Comparison of ENCODE assay signal across 8 cellular contexts in genomic region chr10:72692057-72692891, GRCh38. TPM values are rescaled to one million over a fixed set of nuclear protein-coding genes. Genes with fewer than 3 reads are reported as not detected.
DNase-seq lines count a peak whose midpoint lies in the region; ATAC-seq and TF ChIP-seq lines count a peak whose summit lies in the region.

Gene MCU (plus strand): TSS chr10:72692143. CDS start chr10:72692152, 9 bp downstream.

- no peak for TF ChIP-seq EP300 in upper lobe of left lung (IDR thresholded peaks at IDR 0.05)

- H3K9me3 ChIP-seq in KOPT-K1 (ENCODE audit: insufficient read depth, low read length, poor library complexity, severe bottlenecking) (no peaks in the 10 kb centered on the region), upper lobe of left lung (no peaks in the 10 kb centered on the region)

- peaks cover 42% of the 10 kb centered on the region for H3K4me1 Mint-ChIP-seq in progenitor cell of endocrine pancreas (ENCODE audit: low read depth)

- H3K27ac ChIP-seq in KOPT-K1 (ENCODE audit: low read depth, low read length, poor library complexity, severe bottlenecking) (peak within 1 kb of the TSS; percentile 63), adipose tissue (ENCODE audit: low read depth, low read length) (peak within 1 kb of the TSS; percentile 44), upper lobe of left lung (peak within 1 kb of the TSS; percentile 89 to 99 (median 95))

- WGBS in adipose tissue, 3 donors = 0 to 1% (median 0%) methylated on average over 48 to 85 of the region's 85 CpGs
- WGBS in upper lobe of left lung, 2 donors = 0 to 1% methylated on average over 9 to 33 of the region's 85 CpGs

- peak within 1 kb of the TSS; percentile 82 for H3K27ac Mint-ChIP-seq in progenitor cell of endocrine pancreas

- intact Hi-C loops in left cardiac atrium (cut with DNase I) = loop anchor here (5.0 to 10.0 kb wide), 2 partner anchors 140 to 327 kb away; no protein-coding TSS in a partner anchor

- peak in 3 of 4 donors; percentile 48 to 96 (median 88) for TF ChIP-seq POLR2A in upper lobe of left lung (IDR thresholded peaks at IDR 0.05)

- peaks cover 21 to 48% (median 27%) of the 10 kb centered on the region in 4 donors for H3K4me1 ChIP-seq in upper lobe of left lung

- H3K27me3 Mint-ChIP-seq in progenitor cell of endocrine pancreas = no peaks in the 10 kb centered on the region

- peak; percentile 92 for ATAC-seq in GM21723 (IDR thresholded peaks at IDR 0.05; ENCODE audit: unreplicated experiment)
- ATAC-seq in left cardiac atrium = peak; percentile 98 to 99
- peak; percentile 96 to 97 for ATAC-seq in upper lobe of left lung (ENCODE audit: low FRiP score in 2 of 2)

- no peak for TF ChIP-seq CTCF in progenitor cell of endocrine pancreas (IDR thresholded peaks at IDR 0.05; ENCODE audit: unreplicated experiment)
- peak in 1 of 6 experiments; percentile 11 for TF ChIP-seq CTCF in upper lobe of left lung (IDR thresholded peaks at IDR 0.05)

- H3K9me3 Mint-ChIP-seq in progenitor cell of endocrine pancreas (ENCODE audit: low read depth) = no peaks in the 10 kb centered on the region

- H3K36me3 ChIP-seq in KOPT-K1 (ENCODE audit: insufficient read depth, low read length) (no peaks in the 10 kb centered on the region), upper lobe of left lung (no peaks in the 10 kb centered on the region)

- DNase-seq in ELF-1 (ENCODE audit: low read depth, low spot score) (peak; percentile 95), T follicular helper cell (ENCODE audit: low read depth) (peak; percentile 88), left cardiac atrium (peak; percentile 96), progenitor cell of endocrine pancreas (ENCODE audit: low spot score, unreplicated experiment) (peak; percentile 86), upper lobe of left lung (peak; percentile 98 to 99)

- H3K4me3 ChIP-seq in upper lobe of left lung = peak within 1 kb of the TSS; percentile 60 to 92 (median 78)

- peak within 1 kb of the TSS; percentile 83 for H3K4me3 Mint-ChIP-seq in progenitor cell of endocrine pancreas (ENCODE audit: low read depth)

- no peaks in the 10 kb centered on the region for H3K27me3 ChIP-seq in upper lobe of left lung

- H3K36me3 Mint-ChIP-seq in progenitor cell of endocrine pancreas (ENCODE audit: insufficient read depth) = no peaks in the 10 kb centered on the region

RNA-seq across cellular contexts. Expression of gene MCU, which starts in this region (rescaled TPM):
- 10 to 100 TPM in 1 of 3 donors, 1 to 10 TPM in 2; 8.2 to 13.2 (median 9.1) TPM for polyA plus RNA-seq in adipose tissue
- 10 to 100 TPM; 16.1 to 21.1 TPM for total RNA-seq in left cardiac atrium
- 63.8 and 66.2 TPM in 2 replicates for total RNA-seq in progenitor cell of endocrine pancreas
- 10 to 100 TPM; 28.2 to 50.5 (median 32.1) TPM for total RNA-seq in upper lobe of left lung

Comparison
In these comparisons a context has a peak if more than half of its experiments do, and no peak if none do; other contexts are left out.
1. Peak in every context shown above with its lines: DNase-seq, ATAC-seq, H3K4me3 ChIP-seq and H3K27ac ChIP-seq.
2. H3K27ac ChIP-seq: peak in every context shown above with its lines; median percentile 95 in upper lobe of left lung; 63 in KOPT-K1; 44 in adipose tissue.